ENCODE assay signal across 21 cellular contexts in the genomic region with DNA sequence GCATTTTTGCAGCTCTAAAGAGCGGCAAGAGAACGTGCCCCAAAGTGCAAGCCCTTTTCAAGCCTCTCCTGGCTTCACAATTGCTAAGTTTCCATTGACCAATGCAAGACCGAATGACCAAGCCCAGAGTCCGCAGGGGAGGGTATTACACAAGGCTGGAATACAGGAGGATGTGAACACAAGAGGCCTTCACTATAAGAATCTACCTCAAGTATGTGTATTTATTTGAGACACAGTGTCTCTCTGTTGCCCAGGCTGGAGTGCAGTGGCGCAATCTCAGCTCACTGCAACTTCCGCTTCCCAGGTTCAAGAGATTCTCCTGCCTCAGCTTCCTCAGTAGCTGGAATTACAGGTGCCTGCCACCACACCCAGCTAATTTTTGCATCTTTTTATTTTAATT.
"Had no signal": no experiment of that assay in that cellular context is flagged by ENCODE, and none has a peak within 500 bp of the region (broad histone marks: within the 10 kb centered on the region; RNA-seq: fewer than 3 reads in every experiment).

No MANE protein-coding gene starts in this region.

- H3K27ac ChIP-seq: coronary artery, esophagus muscularis mucosa, gastrocnemius medialis had no signal

- H3K9me3 ChIP-seq: gastrocnemius medialis had no signal

- H3K4me3 ChIP-seq: coronary artery, esophagus muscularis mucosa, gastrocnemius medialis, spleen had no signal

- H3K27ac Mint-ChIP-seq: activated CD8-positive, alpha-beta T cell treated with anti-CD3 and anti-CD28 coated beads, Interleukin-2, amount 10 ng/mL, durations not matched to agents 7 days and 5 days; activated naive CD8-positive, alpha-beta T cell treated with anti-CD3 and anti-CD28 coated beads, Interleukin-2, amount 10 ng/mL, durations not matched to agents 7 days and 5 days; progenitor cell of endocrine pancreas had no signal

- H3K27me3 Mint-ChIP-seq: naive B cell, progenitor cell of endocrine pancreas had no signal

- FAIRE-seq: islet of Langerhans had no signal

- DNase-seq: activated CD4-positive, alpha-beta T cell treated with anti-CD3 and anti-CD28 coated beads for 1 hour; activated CD4-positive, alpha-beta T cell treated with anti-CD3 and anti-CD28 coated beads, Interleukin-2, amount 50 U/mL, for 1 hour; activated CD8-positive, alpha-beta T cell treated with anti-CD3 and anti-CD28 coated beads, Interleukin-2, amount 10 ng/mL, durations not matched to agents 7 days and 5 days; activated naive CD4-positive, alpha-beta T cell treated with Interleukin-2 at 50 U/mL for 16 hours; activated naive CD8-positive, alpha-beta T cell treated with anti-CD3 and anti-CD28 coated beads, Interleukin-2, amount 10 ng/mL, durations not matched to agents 7 days and 5 days; activated T-cell treated with anti-CD3 and anti-CD28 coated beads, Interleukin-2, amount 50 U/mL, for 48 hours; amygdala; cerebellar nuclear complex; gastrocnemius medialis; hypothalamus; naive B cell; occipital lobe; retina; spleen; stimulated activated CD4-positive, alpha-beta T cell treated with anti-CD3 and anti-CD28 coated beads, Interleukin-4, amount 100 ng/mL, for 24 hours; stimulated activated naive CD8-positive, alpha-beta T cell treated with anti-CD3 and anti-CD28 coated beads, Interleukin-15, Interleukin-2, amounts not matched to agents 100 U/mL and 50 U/mL, for 24 hours; T-helper 1 cell had no signal

- H3K36me3 Mint-ChIP-seq: activated naive CD8-positive, alpha-beta T cell treated with anti-CD3 and anti-CD28 coated beads, Interleukin-2, amount 10 ng/mL, durations not matched to agents 7 days and 5 days had no signal

- H3K4me1 Mint-ChIP-seq: activated naive CD8-positive, alpha-beta T cell treated with anti-CD3 and anti-CD28 coated beads, Interleukin-2, amount 10 ng/mL, durations not matched to agents 7 days and 5 days had no signal

- H3K4me3 Mint-ChIP-seq: activated CD8-positive, alpha-beta T cell treated with anti-CD3 and anti-CD28 coated beads, Interleukin-2, amount 10 ng/mL, durations not matched to agents 7 days and 5 days; activated naive CD8-positive, alpha-beta T cell treated with anti-CD3 and anti-CD28 coated beads, Interleukin-2, amount 10 ng/mL, durations not matched to agents 7 days and 5 days; naive B cell had no signal

- H3K4me1 ChIP-seq: esophagus muscularis mucosa, gastrocnemius medialis had no signal

- H3K27me3 ChIP-seq: esophagus muscularis mucosa, gastrocnemius medialis, spleen had no signal

- ATAC-seq: activated CD8-positive, alpha-beta T cell treated with anti-CD3 and anti-CD28 coated beads, Interleukin-2, amount 10 ng/mL, durations not matched to agents 7 days and 5 days; gastrocnemius medialis; stimulated activated naive CD8-positive, alpha-beta T cell treated with anti-CD3 and anti-CD28 coated beads, Interleukin-15, Interleukin-2, amounts not matched to agents 100 U/mL and 50 U/mL, for 24 hours had no signal

- H3K36me3 ChIP-seq: esophagus muscularis mucosa, gastrocnemius medialis, spleen had no signal
